ENCODE assay signal across 24 cellular contexts in genomic region chr5:168209987-168210386, GRCh38.
"Had no signal": no experiment of that assay in that cellular context is flagged by ENCODE, and none has a peak within 500 bp of the region (broad histone marks: within the 10 kb centered on the region; RNA-seq: fewer than 3 reads in every experiment).

No MANE protein-coding gene starts in this region.

- H3K4me3 Mint-ChIP-seq: activated naive CD4-positive, alpha-beta T cell treated with anti-CD3 and anti-CD28 coated beads for 36 hours; activated naive CD8-positive, alpha-beta T cell treated with anti-CD3 and anti-CD28 coated beads, Interleukin-2, amount 50 U/mL, for 24 hours; activated T-cell treated with anti-CD3 and anti-CD28 coated beads, Interleukin-2, amount 50 U/mL, for 4 hours; dendritic cell treated with granulocyte-macrophage colony-stimulating factor and Interleukin-4, amounts not matched to agents 40 ng/mL and 50 ng/mL, for 4 days; naive thymus-derived CD4-positive, alpha-beta T cell; neural progenitor cell had no signal

- H3K36me3 ChIP-seq: ascending aorta, esophagus muscularis mucosa, neural progenitor cell, ovary, sigmoid colon, transverse colon, uterus had no signal

- H3K9me3 ChIP-seq: ascending aorta, esophagus muscularis mucosa, mucosa of descending colon, ovary, sigmoid colon, transverse colon, uterus had no signal

- H3K4me1 ChIP-seq: esophagus muscularis mucosa, sigmoid colon, transverse colon, uterus had no signal

- H3K27ac Mint-ChIP-seq: activated naive CD4-positive, alpha-beta T cell treated with anti-CD3 and anti-CD28 coated beads for 36 hours; activated naive CD8-positive, alpha-beta T cell treated with anti-CD3 and anti-CD28 coated beads, Interleukin-2, amount 50 U/mL, for 24 hours; dendritic cell treated with granulocyte-macrophage colony-stimulating factor and Interleukin-4, amounts not matched to agents 40 ng/mL and 50 ng/mL, for 4 days; naive thymus-derived CD4-positive, alpha-beta T cell; neural progenitor cell had no signal

- H3K4me3 ChIP-seq: ascending aorta, esophagus muscularis mucosa, hepatocyte, lung, mucosa of descending colon, neural progenitor cell, ovary, sigmoid colon, transverse colon, uterus had no signal

- H3K79me2 ChIP-seq: hepatocyte had no signal

- ATAC-seq: activated CD4-positive, CD25-positive, alpha-beta regulatory T cell treated with anti-CD3 and anti-CD28 coated beads, Interleukin-2, amount 50 U/mL, for 24 hours; activated naive CD8-positive, alpha-beta T cell treated with anti-CD3 and anti-CD28 coated beads, Interleukin-2, amount 50 U/mL, for 24 hours; activated T-cell treated with anti-CD3 and anti-CD28 coated beads, Interleukin-2, amount 50 U/mL, for 4 hours; left colon; mucosa of descending colon; naive thymus-derived CD4-positive, alpha-beta T cell had no signal

- H3K4me2 ChIP-seq: hepatocyte, neural progenitor cell had no signal

- FAIRE-seq: islet of Langerhans had no signal

- H3K27me3 ChIP-seq: ascending aorta, esophagus muscularis mucosa, hepatocyte, neural progenitor cell, ovary, sigmoid colon, transverse colon, uterus had no signal

- H3K4me1 Mint-ChIP-seq: activated naive CD8-positive, alpha-beta T cell treated with anti-CD3 and anti-CD28 coated beads, Interleukin-2, amount 50 U/mL, for 24 hours had no signal

- H3K9ac ChIP-seq: neural progenitor cell had no signal

- H2AFZ ChIP-seq: hepatocyte, neural progenitor cell had no signal

- H3K27me3 Mint-ChIP-seq: activated naive CD8-positive, alpha-beta T cell treated with anti-CD3 and anti-CD28 coated beads, Interleukin-2, amount 50 U/mL, for 24 hours; dendritic cell treated with granulocyte-macrophage colony-stimulating factor and Interleukin-4, amounts not matched to agents 40 ng/mL and 50 ng/mL, for 4 days had no signal

- H3K36me3 Mint-ChIP-seq: naive thymus-derived CD4-positive, alpha-beta T cell had no signal

- DNase-seq: activated CD4-positive, alpha-beta T cell treated with anti-CD3 and anti-CD28 coated beads, Interleukin-2, amount 50 U/mL, for 1 hour; activated CD8-positive, alpha-beta memory T cell treated with anti-CD3 and anti-CD28 coated beads, Interleukin-2, amount 50 U/mL, for 4 hours; activated naive CD4-positive, alpha-beta T cell treated with anti-CD3 and anti-CD28 coated beads for 36 hours; activated naive CD8-positive, alpha-beta T cell treated with anti-CD3 and anti-CD28 coated beads, Interleukin-2, amount 50 U/mL, for 24 hours; activated T-cell treated with anti-CD3 and anti-CD28 coated beads, Interleukin-2, amount 50 U/mL, for 4 hours; effector CD8-positive, alpha-beta T cell; left colon; mucosa of descending colon; naive thymus-derived CD4-positive, alpha-beta T cell; ovary; sigmoid colon; stimulated activated CD8-positive, alpha-beta memory T cell treated with anti-CD3 and anti-CD28 coated beads, Interleukin-4, amount 100 ng/mL, for 48 hours; stimulated activated naive CD4-positive, alpha-beta T cell; T1000; transverse colon; uterus had no signal

- H3K9me3 Mint-ChIP-seq: activated naive CD4-positive, alpha-beta T cell treated with anti-CD3 and anti-CD28 coated beads for 36 hours; activated naive CD8-positive, alpha-beta T cell treated with anti-CD3 and anti-CD28 coated beads, Interleukin-2, amount 50 U/mL, for 24 hours; activated T-cell treated with anti-CD3 and anti-CD28 coated beads, Interleukin-2, amount 50 U/mL, for 4 hours; dendritic cell treated with granulocyte-macrophage colony-stimulating factor and Interleukin-4, amounts not matched to agents 40 ng/mL and 50 ng/mL, for 4 days; naive thymus-derived CD4-positive, alpha-beta T cell; neural progenitor cell had no signal

- H3K27ac ChIP-seq: esophagus muscularis mucosa, hepatocyte, neural progenitor cell, ovary, sigmoid colon, transverse colon, uterus had no signal
